8 cellular contexts compared by ENCODE assay signal in the genomic region with DNA sequence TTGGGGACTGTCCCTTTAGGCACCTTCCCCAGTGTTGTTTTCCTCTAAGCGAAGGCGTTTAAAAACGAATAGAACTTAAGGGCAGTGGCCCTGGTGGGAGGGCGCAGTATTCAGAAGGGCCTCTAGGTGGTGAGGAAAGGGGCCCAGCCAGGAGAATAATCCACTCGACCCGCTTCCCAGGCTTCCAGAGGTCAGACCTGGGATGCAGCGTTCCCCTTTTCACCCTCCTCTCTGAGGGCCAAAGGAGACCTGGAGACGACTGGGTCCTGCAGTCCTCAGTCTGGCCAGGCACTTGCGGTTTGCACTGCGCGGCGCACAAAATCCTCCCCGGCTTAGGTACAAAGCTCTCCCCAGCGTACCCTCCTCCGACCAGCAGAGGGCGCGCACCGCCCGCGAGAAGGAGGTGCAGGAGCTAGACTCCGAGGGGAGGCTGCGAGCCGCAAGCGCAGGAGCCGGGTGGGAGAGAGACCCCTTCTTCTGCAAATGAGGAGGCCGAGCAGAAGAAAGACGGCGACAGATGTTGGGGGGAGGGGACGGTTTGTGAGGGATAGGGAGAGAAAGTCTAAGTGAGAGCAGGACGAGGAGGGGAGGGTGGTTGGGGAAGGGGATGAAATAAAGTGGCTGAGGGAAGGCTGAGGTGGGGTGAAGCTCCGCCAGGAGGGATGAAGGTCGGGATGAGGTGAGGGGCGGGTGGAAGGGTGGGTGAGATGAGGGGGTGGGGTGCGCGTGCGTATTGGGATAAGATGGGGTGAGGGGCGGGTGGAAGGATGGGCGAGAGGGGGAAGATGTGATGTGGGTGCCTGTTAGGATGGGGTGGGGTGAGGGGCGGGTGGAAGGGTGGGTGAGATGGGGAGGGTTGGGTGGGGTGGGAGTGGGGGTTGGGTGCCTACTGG. TPM values are rescaled to one million over a fixed set of nuclear protein-coding genes. Genes with fewer than 3 reads are reported as not detected.
A peak's percentile ranks its signal among the peaks of the same experiment; 100 is the strongest.
DNase-seq lines count a peak whose midpoint lies in the region; ATAC-seq, FAIRE-seq and TF ChIP-seq lines count a peak whose summit lies in the region.

No MANE protein-coding gene starts in this region.

- TF ChIP-seq CTCF in GM12801 (IDR thresholded peaks at IDR 0.05; ENCODE audit: extremely low read depth, insufficient read length) = peak; percentile 63

- DNase-seq in NCI-H1048 (lab: John Stamatoyannopoulos, UW) = peak; percentile 34
- DNase-seq in SKM-1 treated with dmso at 0.1 percent for 144 hours (lab: John Stamatoyannopoulos, UW; ENCODE audit: unreplicated experiment) = peak; percentile 58
- DNase-seq in activated naive CD4-positive, alpha-beta T cell treated with anti-CD3 and anti-CD28 coated beads, Interleukin-2, amount 50 U/mL, for 72 hours (ENCODE audit: low spot score in 2 of 2) = peak; percentile 78 to 92
- peak; percentile 88 for DNase-seq in Right ventricle myocardium inferior (ENCODE audit: missing footprints)
- DNase-seq in posterior vena cava (ENCODE audit: low spot score) = peak; percentile 94
- peak; percentile 88 for DNase-seq in urothelium cell line (ENCODE audit: low spot score)

- H3K9me3 Mint-ChIP-seq in activated naive CD4-positive, alpha-beta T cell treated with anti-CD3 and anti-CD28 coated beads, Interleukin-2, amount 50 U/mL, for 72 hours = no peaks in the 10 kb centered on the region

- FAIRE-seq in urothelium cell line (lab: Jason Lieb, UNC) = peak; percentile 9

- H3K36me3 Mint-ChIP-seq in activated naive CD4-positive, alpha-beta T cell treated with anti-CD3 and anti-CD28 coated beads, Interleukin-2, amount 50 U/mL, for 72 hours = peaks cover 0 to 6% of the 10 kb centered on the region in 2 donors

- no peak overlapping the region for H3K27ac Mint-ChIP-seq in activated naive CD4-positive, alpha-beta T cell treated with anti-CD3 and anti-CD28 coated beads, Interleukin-2, amount 50 U/mL, for 72 hours

- peak; percentile 79 for ATAC-seq in HG02571 (IDR thresholded peaks at IDR 0.05; ENCODE audit: unreplicated experiment)
- ATAC-seq in activated naive CD4-positive, alpha-beta T cell treated with anti-CD3 and anti-CD28 coated beads, Interleukin-2, amount 50 U/mL, for 72 hours = peak; percentile 92 to 93
- peak; percentile 85 for ATAC-seq in Right ventricle myocardium inferior

- intact Hi-C loops in Right ventricle myocardium inferior (cut with DNase I) (no loop called here), posterior vena cava (cut with DNase I) (no loop called here)

RNA-seq across cellular contexts. Expression of gene FEV, which starts 4.9 kb away (rescaled TPM):
- not detected for total RNA-seq in activated naive CD4-positive, alpha-beta T cell treated with anti-CD3 and anti-CD28 coated beads, Interleukin-2, amount 50 U/mL, for 72 hours
- not detected for total RNA-seq in Right ventricle myocardium inferior
- total RNA-seq in posterior vena cava = not detected

RNA-seq across cellular contexts. Expression of gene CRYBA2, which starts 13.1 kb away (rescaled TPM):
- total RNA-seq in activated naive CD4-positive, alpha-beta T cell treated with anti-CD3 and anti-CD28 coated beads, Interleukin-2, amount 50 U/mL, for 72 hours = not detected
- not detected for total RNA-seq in Right ventricle myocardium inferior
- total RNA-seq in posterior vena cava = not detected

RNA-seq across cellular contexts. Expression of gene CDK5R2, which starts 20.6 kb away (rescaled TPM):
- not detected for total RNA-seq in activated naive CD4-positive, alpha-beta T cell treated with anti-CD3 and anti-CD28 coated beads, Interleukin-2, amount 50 U/mL, for 72 hours
- not detected for total RNA-seq in Right ventricle myocardium inferior
- total RNA-seq in posterior vena cava = not detected

Comparison
In these comparisons a context has a peak if more than half of its experiments do, and no peak if none do; other contexts are left out.
1. Peak in every context shown above with its lines: DNase-seq and ATAC-seq.
2. DNase-seq: peak in every context shown above with its lines; median percentile 94 in posterior vena cava; 88 in Right ventricle myocardium inferior; 88 in urothelium cell line; 85 in activated naive CD4-positive, alpha-beta T cell treated with anti-CD3 and anti-CD28 coated beads, Interleukin-2, amount 50 U/mL, for 72 hours; 58 in SKM-1 treated with dmso at 0.1 percent for 144 hours; 34 in NCI-H1048.